Comparison of ENCODE assay signal across 10 cellular contexts in the genomic region with DNA sequence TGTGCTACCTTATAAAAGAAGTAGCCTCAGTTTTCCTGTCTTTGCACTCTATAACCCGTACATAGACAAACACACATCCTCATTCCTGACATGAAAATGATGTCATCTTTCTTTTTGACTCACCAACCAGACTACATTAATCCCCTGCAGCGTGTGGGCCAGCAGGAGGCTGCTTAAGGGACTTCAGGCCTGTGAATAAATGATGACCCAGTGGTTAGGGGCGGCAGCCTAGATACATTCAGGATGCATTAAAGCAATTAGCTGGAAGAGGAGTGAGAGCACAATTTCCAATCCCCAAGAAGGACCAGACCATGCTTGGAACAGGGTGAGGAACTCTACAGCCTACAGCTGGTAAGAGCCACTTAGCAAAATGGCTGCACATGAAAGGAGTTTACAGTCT. TPM values are rescaled to one million over a fixed set of nuclear protein-coding genes. Genes with fewer than 3 reads are reported as not detected.
DNase-seq lines count a peak whose midpoint lies in the region; ATAC-seq and TF ChIP-seq lines count a peak whose summit lies in the region.
"Had no signal": no experiment of that assay in that cellular context is flagged by ENCODE, and none has a peak within 500 bp of the region (broad histone marks: within the 10 kb centered on the region; RNA-seq: fewer than 3 reads in every experiment).

No MANE protein-coding gene starts in this region.

- H3K4me2 ChIP-seq in osteoblast (ENCODE audit: insufficient read depth, low read length), result no peak overlapping the region

- H3K4me3 ChIP-seq in SJCRH30 (no peak overlapping the region), osteoblast (ENCODE audit: insufficient read depth, low read length) (no peak overlapping the region), gastrocnemius medialis (no peak overlapping the region)

- H3K27ac ChIP-seq in SJCRH30 (no peak overlapping the region), osteoblast (ENCODE audit: low read depth, low read length) (no peak overlapping the region), gastrocnemius medialis (no peak overlapping the region)

- ATAC-seq in HG02798 (IDR thresholded peaks at IDR 0.05; ENCODE audit: poor library complexity, unreplicated experiment), result peak; percentile 81
- ATAC-seq in gastrocnemius medialis, result no peak

- intact Hi-C loops in gastrocnemius medialis (cut with DNase I; ENCODE audit: low total_unique reads), result no loop called here
- intact Hi-C loops in posterior vena cava (cut with DNase I), result no loop called here

- no peaks in the 10 kb centered on the region for H3K9me3 ChIP-seq in SJCRH30 (replicated peaks)
- no peaks in the 10 kb centered on the region for H3K9me3 ChIP-seq in osteoblast (ENCODE audit: low read depth, low read length)
- no peaks in the 10 kb centered on the region for H3K9me3 ChIP-seq in gastrocnemius medialis

- no peak for DNase-seq in activated T-cell treated with anti-CD3 and anti-CD28 coated beads, Interleukin-2, amount 50 U/mL, for 24 hours
- DNase-seq in activated T-cell treated with anti-CD3 and anti-CD28 coated beads for 4 hours (no peak), SJCRH30 (peak; percentile 39 to 49), osteoblast (ENCODE audit: insufficient read length, low spot score, missing footprints) (peak; percentile 54), gastrocnemius medialis (no peak), DMS114 treated with DMSO at 0.1 percent for 48 hours (lab: John Stamatoyannopoulos, UW; ENCODE audit: unreplicated experiment) (no peak), posterior vena cava (ENCODE audit: low spot score) (no peak)
- DNase-seq: activated B cell treated with CpG ODN at 0.5 μM for 24 hours had no signal

- no peak overlapping the region for H2AFZ ChIP-seq in osteoblast (ENCODE audit: low read length)

- H3K36me3 Mint-ChIP-seq in activated T-cell treated with anti-CD3 and anti-CD28 coated beads, Interleukin-2, amount 50 U/mL, for 24 hours (ENCODE audit: low read depth), result no peaks in the 10 kb centered on the region

- TF ChIP-seq CTCF in osteoblast (IDR thresholded peaks at IDR 0.05; ENCODE audit: extremely low read depth, low read depth, low read length) (no peak), gastrocnemius medialis (IDR thresholded peaks at IDR 0.05 in 4 of 5, conservative IDR thresholded peaks at IDR 0.05 in 1 of 5) (no peak)

- no peaks in the 10 kb centered on the region for H3K27me3 Mint-ChIP-seq in activated T-cell treated with anti-CD3 and anti-CD28 coated beads, Interleukin-2, amount 50 U/mL, for 24 hours

- H3K36me3 ChIP-seq in SJCRH30 (no peaks in the 10 kb centered on the region), osteoblast (ENCODE audit: insufficient read depth, low read length) (no peaks in the 10 kb centered on the region), gastrocnemius medialis (no peaks in the 10 kb centered on the region)

- H3K27me3 ChIP-seq in SJCRH30 (no peaks in the 10 kb centered on the region), osteoblast (ENCODE audit: insufficient read depth, low read length) (no peaks in the 10 kb centered on the region), gastrocnemius medialis (no peaks in the 10 kb centered on the region)

- peak overlapping the region; percentile 72 for H3K27ac Mint-ChIP-seq in activated T-cell treated with anti-CD3 and anti-CD28 coated beads, Interleukin-2, amount 50 U/mL, for 24 hours
- H3K27ac Mint-ChIP-seq: activated B cell treated with CpG ODN at 0.5 μM for 24 hours, nephron had no signal

- H3K4me1 ChIP-seq in SJCRH30 (peaks cover 9% of the 10 kb centered on the region), osteoblast (ENCODE audit: insufficient read depth, low read length) (peaks cover 15% of the 10 kb centered on the region), gastrocnemius medialis (peaks cover 15 to 25% of the 10 kb centered on the region in 2 donors)

- H4K20me1 ChIP-seq in osteoblast (ENCODE audit: insufficient read depth, low read length), result no peaks in the 10 kb centered on the region

- in situ Hi-C loops in gastrocnemius medialis (cut with MboI; ENCODE audit: low sequenced_read_pairs in 4 of 4), result no loop called here

- H3K9me3 Mint-ChIP-seq in activated T-cell treated with anti-CD3 and anti-CD28 coated beads, Interleukin-2, amount 50 U/mL, for 24 hours, result no peaks in the 10 kb centered on the region
- H3K9me3 Mint-ChIP-seq: activated B cell treated with CpG ODN at 0.5 μM for 24 hours, nephron had no signal

- peaks cover 49% of the 10 kb centered on the region for H3K4me1 Mint-ChIP-seq in activated T-cell treated with anti-CD3 and anti-CD28 coated beads, Interleukin-2, amount 50 U/mL, for 24 hours (ENCODE audit: low read depth)
- H3K4me1 Mint-ChIP-seq: activated B cell treated with CpG ODN at 0.5 μM for 24 hours had no signal

- H3K79me2 ChIP-seq in osteoblast (ENCODE audit: insufficient read depth, low read length), result no peaks in the 10 kb centered on the region

- no peak for TF ChIP-seq POLR2A in gastrocnemius medialis (IDR thresholded peaks at IDR 0.05)

- H3K4me3 Mint-ChIP-seq in activated T-cell treated with anti-CD3 and anti-CD28 coated beads, Interleukin-2, amount 50 U/mL, for 24 hours, result no peak overlapping the region
- H3K4me3 Mint-ChIP-seq: activated B cell treated with CpG ODN at 0.5 μM for 24 hours, nephron had no signal

RNA-seq across cellular contexts. Expression of a gene that starts 57.3 kb away (rescaled TPM):
- 6.0 and 6.7 TPM in 2 replicates for total RNA-seq in SJCRH30 (2014; rRNA removed; shearing (Covaris generic))
- total RNA-seq in osteoblast (31.1 and 38.9 TPM in 2 replicates), gastrocnemius medialis (10 to 100 TPM in 1 of 4 donors, 1 to 10 TPM in 3; 6.8 to 12.0 (median 7.6) TPM), posterior vena cava (10 to 100 TPM; 64.2 to 64.5 TPM)

Comparison
In these comparisons a context has a peak if more than half of its experiments do, and no peak if none do; other contexts are left out.
1. DNase-seq: peak in SJCRH30 (2 of 2) and osteoblast (single experiment); none in activated T-cell treated with anti-CD3 and anti-CD28 coated beads, Interleukin-2, amount 50 U/mL, for 24 hours (single experiment), activated T-cell treated with anti-CD3 and anti-CD28 coated beads for 4 hours (single experiment), gastrocnemius medialis (0 of 2), DMS114 treated with DMSO at 0.1 percent for 48 hours (single experiment) and posterior vena cava (single experiment).